ENCODE assay signal across 9 cellular contexts in the genomic region with DNA sequence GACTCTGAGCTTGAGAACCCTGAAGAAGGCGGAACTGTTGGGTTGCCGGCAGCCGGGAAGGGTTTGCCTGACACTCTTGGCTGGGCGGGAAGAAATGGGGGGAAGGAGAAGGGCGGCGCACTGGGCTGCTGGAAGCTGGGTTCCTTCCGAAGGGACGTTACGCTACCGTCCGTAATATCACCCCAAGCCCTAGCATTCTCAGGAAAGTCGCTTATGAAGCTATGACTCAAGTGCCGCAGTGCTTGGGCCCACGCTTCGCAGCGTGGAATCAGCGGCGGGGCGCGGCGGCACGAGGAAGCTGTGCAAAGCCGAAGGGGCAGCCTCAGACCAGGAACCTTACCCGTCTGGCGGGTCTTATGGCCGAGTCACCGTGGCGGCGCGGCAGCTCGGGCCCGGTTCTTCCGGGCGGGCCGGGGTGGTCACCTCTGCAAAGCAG. TPM values are rescaled to one million over a fixed set of nuclear protein-coding genes. Genes with fewer than 3 reads are reported as not detected.
DNase-seq lines count a peak whose midpoint lies in the region; ATAC-seq and TF ChIP-seq lines count a peak whose summit lies in the region.
"Had no signal": no experiment of that assay in that cellular context is flagged by ENCODE, and none has a peak within 500 bp of the region (broad histone marks: within the 10 kb centered on the region; RNA-seq: fewer than 3 reads in every experiment).

No MANE protein-coding gene starts in this region.

- ATAC-seq in RWPE2 (ENCODE audit: low read depth) = no peak
- peak; percentile 85 for ATAC-seq in activated naive CD8-positive, alpha-beta T cell treated with anti-CD3 and anti-CD28 coated beads, Interleukin-2, amount 50 U/mL, for 24 hours
- no peak for ATAC-seq in GM19397 (IDR thresholded peaks at IDR 0.05; ENCODE audit: unreplicated experiment)

- TF ChIP-seq CTCF in HEK293 (tag by site-specific recombination; IDR thresholded peaks at IDR 0.05) = no peak
- no peak for TF ChIP-seq CTCF in RWPE2 (IDR thresholded peaks at IDR 0.05; ENCODE audit: poor library complexity, severe bottlenecking)
- TF ChIP-seq CTCF in left ventricle myocardium inferior (IDR thresholded peaks at IDR 0.05; ENCODE audit: borderline replicate concordance) = no peak

- peak overlapping the region; percentile 51 for H3K4me3 ChIP-seq in HEK293 (ENCODE audit: low read depth, low read length)
- H3K4me3 ChIP-seq in RWPE2 (ENCODE audit: severe bottlenecking) = no peak overlapping the region
- H3K4me3 ChIP-seq in left ventricle myocardium inferior = peak overlapping the region; percentile 73
- H3K4me3 ChIP-seq in rectal smooth muscle tissue (ENCODE audit: low read length) = peak overlapping the region; percentile 80

- H3K9me3 ChIP-seq in HEK293 (ENCODE audit: control insufficient read depth, insufficient read depth, low read depth, low read length) (no peaks in the 10 kb centered on the region), RWPE2 (ENCODE audit: severe bottlenecking) (no peaks in the 10 kb centered on the region), left ventricle myocardium inferior (replicated peaks) (no peaks in the 10 kb centered on the region)

- H3K27ac Mint-ChIP-seq in activated naive CD8-positive, alpha-beta T cell treated with anti-CD3 and anti-CD28 coated beads, Interleukin-2, amount 50 U/mL, for 24 hours = peak overlapping the region; percentile 59

- H3K4me1 Mint-ChIP-seq in activated naive CD8-positive, alpha-beta T cell treated with anti-CD3 and anti-CD28 coated beads, Interleukin-2, amount 50 U/mL, for 24 hours = peaks cover 20% of the 10 kb centered on the region

- DNase-seq in ELF-1 (ENCODE audit: low read depth, low spot score) (peak; percentile 75), RWPE2 (ENCODE audit: low spot score) (no peak), left ventricle myocardium inferior (peak; percentile 80), ACHN (no peak)
- DNase-seq in activated naive CD8-positive, alpha-beta T cell treated with anti-CD3 and anti-CD28 coated beads, Interleukin-2, amount 50 U/mL, for 24 hours = peak; percentile 76

- in situ Hi-C loops in ACHN (cut with HindIII; ENCODE audit: low pct_ligation_motif_present, low pct_unique_long_range_greater_than_20kb, low sequenced_read_pairs) = no loop called here

- H3K36me3 Mint-ChIP-seq in activated naive CD8-positive, alpha-beta T cell treated with anti-CD3 and anti-CD28 coated beads, Interleukin-2, amount 50 U/mL, for 24 hours (ENCODE audit: low read depth) = no peaks in the 10 kb centered on the region

- H3K27me3 Mint-ChIP-seq in activated naive CD8-positive, alpha-beta T cell treated with anti-CD3 and anti-CD28 coated beads, Interleukin-2, amount 50 U/mL, for 24 hours = peaks cover 10% of the 10 kb centered on the region

- H3K4me3 Mint-ChIP-seq in activated naive CD8-positive, alpha-beta T cell treated with anti-CD3 and anti-CD28 coated beads, Interleukin-2, amount 50 U/mL, for 24 hours = peak overlapping the region; percentile 79

- H3K36me3 ChIP-seq in HEK293 (ENCODE audit: control insufficient read depth in 2 of 2, insufficient read depth in 1 of 2, low read length in 2 of 2) = no peaks in the 10 kb centered on the region
- no peaks in the 10 kb centered on the region for H3K36me3 ChIP-seq in RWPE2 (ENCODE audit: low read depth)
- H3K36me3 ChIP-seq in left ventricle myocardium inferior = no peaks in the 10 kb centered on the region
- no peaks in the 10 kb centered on the region for H3K36me3 ChIP-seq in rectal smooth muscle tissue (ENCODE audit: control insufficient read depth, insufficient read depth, low read length)

- H3K27me3 ChIP-seq in RWPE2 (ENCODE audit: insufficient read depth, poor library complexity, severe bottlenecking) (no peaks in the 10 kb centered on the region), left ventricle myocardium inferior (ENCODE audit: low read depth) (peaks cover 7% of the 10 kb centered on the region), rectal smooth muscle tissue (ENCODE audit: control insufficient read depth, insufficient read depth, low read length) (peaks cover 4% of the 10 kb centered on the region)

- CTCF ChIA-PET in HEK293 (lab: Yijun Ruan, JAX) = interaction anchor here (0.6 to 0.8 kb wide), 2 partner anchors 32 to 309 kb away, joined by 3 to 4 read pairs; no protein-coding TSS in a partner anchor

- intact Hi-C loops in left ventricle myocardium inferior (cut with micrococcal nuclease) = no loop called here

- H3K27ac ChIP-seq in HEK293 (ENCODE audit: extremely low read depth, low read depth, low read length) (no peak overlapping the region), RWPE2 (ENCODE audit: poor library complexity, severe bottlenecking) (peak overlapping the region; percentile 92), left ventricle myocardium inferior (replicated peaks) (peak overlapping the region; percentile 88), rectal smooth muscle tissue (ENCODE audit: low read depth, low read length) (peak overlapping the region; percentile 78)

- H3K4me1 ChIP-seq in HEK293 (ENCODE audit: control insufficient read depth, insufficient read depth, low read length) = peaks cover 7% of the 10 kb centered on the region; the same call in 1 of the 2 replicates
- H3K4me1 ChIP-seq in RWPE2 (ENCODE audit: insufficient read depth, poor library complexity, severe bottlenecking) = peaks cover 25% of the 10 kb centered on the region
- H3K4me1 ChIP-seq in left ventricle myocardium inferior = peaks cover 18% of the 10 kb centered on the region
- H3K4me1 ChIP-seq in rectal smooth muscle tissue (ENCODE audit: control insufficient read depth, insufficient read depth, low read length) = no peaks in the 10 kb centered on the region

- no peak overlapping the region for H3K9ac ChIP-seq in rectal smooth muscle tissue (ENCODE audit: low read length)

- peaks cover 4% of the 10 kb centered on the region for H3K9me3 Mint-ChIP-seq in activated naive CD8-positive, alpha-beta T cell treated with anti-CD3 and anti-CD28 coated beads, Interleukin-2, amount 50 U/mL, for 24 hours

- POLR2A ChIA-PET in HEK293 (lab: Yijun Ruan, JAX) = interaction anchor here (0.7 kb wide), 1 partner anchor 12 kb away, joined by 3 read pairs; no protein-coding TSS in a partner anchor

TF ChIP-seq in HEK293, 187 proteins besides CTCF, POLR2A, EP300 and RAD21 (continues in another document):
- no peak for TF ChIP-seq ZNF530 (tag by site-specific recombination; IDR thresholded peaks at IDR 0.05; ENCODE audit: low read depth)
- no peak for TF ChIP-seq ZNF791 (tag by site-specific recombination; IDR thresholded peaks at IDR 0.05)
- TF ChIP-seq, protein P1, sequence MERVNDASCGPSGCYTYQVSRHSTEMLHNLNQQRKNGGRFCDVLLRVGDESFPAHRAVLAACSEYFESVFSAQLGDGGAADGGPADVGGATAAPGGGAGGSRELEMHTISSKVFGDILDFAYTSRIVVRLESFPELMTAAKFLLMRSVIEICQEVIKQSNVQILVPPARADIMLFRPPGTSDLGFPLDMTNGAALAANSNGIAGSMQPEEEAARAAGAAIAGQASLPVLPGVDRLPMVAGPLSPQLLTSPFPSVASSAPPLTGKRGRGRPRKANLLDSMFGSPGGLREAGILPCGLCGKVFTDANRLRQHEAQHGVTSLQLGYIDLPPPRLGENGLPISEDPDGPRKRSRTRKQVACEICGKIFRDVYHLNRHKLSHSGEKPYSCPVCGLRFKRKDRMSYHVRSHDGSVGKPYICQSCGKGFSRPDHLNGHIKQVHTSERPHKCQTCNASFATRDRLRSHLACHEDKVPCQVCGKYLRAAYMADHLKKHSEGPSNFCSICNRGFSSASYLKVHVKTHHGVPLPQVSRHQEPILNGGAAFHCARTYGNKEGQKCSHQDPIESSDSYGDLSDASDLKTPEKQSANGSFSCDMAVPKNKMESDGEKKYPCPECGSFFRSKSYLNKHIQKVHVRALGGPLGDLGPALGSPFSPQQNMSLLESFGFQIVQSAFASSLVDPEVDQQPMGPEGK (tag by site-specific recombination; IDR thresholded peaks at IDR 0.05) = no peak
- no peak for TF ChIP-seq ZNF211 (tag by site-specific recombination; IDR thresholded peaks at IDR 0.05; ENCODE audit: low read depth)
- peak; percentile 49 for TF ChIP-seq ZXDB (tag by site-specific recombination; IDR thresholded peaks at IDR 0.05)
- TF ChIP-seq SP3 (tag by site-specific recombination; IDR thresholded peaks at IDR 0.05) = peak; percentile 71
- no peak for TF ChIP-seq YY2 (tag by site-specific recombination; IDR thresholded peaks at IDR 0.05)
- TF ChIP-seq ZNF121 (tag by site-specific recombination; IDR thresholded peaks at IDR 0.05) = no peak
- TF ChIP-seq ZSCAN30 (tag by site-specific recombination; IDR thresholded peaks at IDR 0.05) = 0 out of 2 replicates have a peak, but pooled peaks have one; percentile 37
- no peak for TF ChIP-seq ZIC2 (tag by site-specific recombination; IDR thresholded peaks at IDR 0.05)
- no peak for TF ChIP-seq ZNF549 (tag by site-specific recombination; IDR thresholded peaks at IDR 0.05)
- no peak for TF ChIP-seq ZNF155 (tag by site-specific recombination; IDR thresholded peaks at IDR 0.05)
- TF ChIP-seq, protein P2, sequence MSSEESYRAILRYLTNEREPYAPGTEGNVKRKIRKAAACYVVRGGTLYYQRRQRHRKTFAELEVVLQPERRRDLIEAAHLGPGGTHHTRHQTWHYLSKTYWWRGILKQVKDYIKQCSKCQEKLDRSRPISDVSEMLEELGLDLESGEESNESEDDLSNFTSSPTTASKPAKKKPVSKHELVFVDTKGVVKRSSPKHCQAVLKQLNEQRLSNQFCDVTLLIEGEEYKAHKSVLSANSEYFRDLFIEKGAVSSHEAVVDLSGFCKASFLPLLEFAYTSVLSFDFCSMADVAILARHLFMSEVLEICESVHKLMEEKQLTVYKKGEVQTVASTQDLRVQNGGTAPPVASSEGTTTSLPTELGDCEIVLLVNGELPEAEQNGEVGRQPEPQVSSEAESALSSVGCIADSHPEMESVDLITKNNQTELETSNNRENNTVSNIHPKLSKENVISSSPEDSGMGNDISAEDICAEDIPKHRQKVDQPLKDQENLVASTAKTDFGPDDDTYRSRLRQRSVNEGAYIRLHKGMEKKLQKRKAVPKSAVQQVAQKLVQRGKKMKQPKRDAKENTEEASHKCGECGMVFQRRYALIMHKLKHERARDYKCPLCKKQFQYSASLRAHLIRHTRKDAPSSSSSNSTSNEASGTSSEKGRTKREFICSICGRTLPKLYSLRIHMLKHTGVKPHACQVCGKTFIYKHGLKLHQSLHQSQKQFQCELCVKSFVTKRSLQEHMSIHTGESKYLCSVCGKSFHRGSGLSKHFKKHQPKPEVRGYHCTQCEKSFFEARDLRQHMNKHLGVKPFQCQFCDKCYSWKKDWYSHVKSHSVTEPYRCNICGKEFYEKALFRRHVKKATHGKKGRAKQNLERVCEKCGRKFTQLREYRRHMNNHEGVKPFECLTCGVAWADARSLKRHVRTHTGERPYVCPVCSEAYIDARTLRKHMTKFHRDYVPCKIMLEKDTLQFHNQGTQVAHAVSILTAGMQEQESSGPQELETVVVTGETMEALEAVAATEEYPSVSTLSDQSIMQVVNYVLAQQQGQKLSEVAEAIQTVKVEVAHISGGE (tag by site-specific recombination; conservative IDR thresholded peaks at IDR 0.05; ENCODE audit: low read depth) = 0 out of 2 replicates have a peak, but pooled peaks have one; percentile 19
- TF ChIP-seq SALL2 (tag by site-specific recombination; IDR thresholded peaks at IDR 0.05; ENCODE audit: borderline replicate concordance) = no peak
- TF ChIP-seq TRIM28 (IDR thresholded peaks at IDR 0.05; ENCODE audit: borderline replicate concordance, low read length) = no peak

RNA-seq across cellular contexts. Expression of a gene that starts 50.2 kb away (rescaled TPM):
- 0.19 TPM for total RNA-seq in left ventricle myocardium inferior
- total RNA-seq: T-helper 2 cell treated with Interferon-gamma antibody and Interleukin-4, amounts not matched to agents 100 ng/mL and 5 ng/mL, for 36 hours had no signal

RNA-seq across cellular contexts. Expression of a gene that starts 51.3 kb away (rescaled TPM):
- total RNA-seq in left ventricle myocardium inferior = 22.1 TPM

Comparison
In these comparisons a context has a peak if more than half of its experiments do, and no peak if none do; other contexts are left out.
1. DNase-seq: peak in ELF-1 (single experiment), activated naive CD8-positive, alpha-beta T cell treated with anti-CD3 and anti-CD28 coated beads, Interleukin-2, amount 50 U/mL, for 24 hours (single experiment) and left ventricle myocardium inferior (single experiment); none in RWPE2 (single experiment) and ACHN (single experiment).